Comparison of ENCODE assay signal across 9 cellular contexts in genomic region chr13:40564342-40564997, GRCh38.
DNase-seq lines count a peak whose midpoint lies in the region; ATAC-seq and TF ChIP-seq lines count a peak whose summit lies in the region.
"Had no signal": no experiment of that assay in that cellular context is flagged by ENCODE, and none has a peak within 500 bp of the region (broad histone marks: within the 10 kb centered on the region; RNA-seq: fewer than 3 reads in every experiment).

No MANE protein-coding gene starts in this region.

- no peaks in the 10 kb centered on the region for H3K9me3 ChIP-seq in CD4-positive, alpha-beta T cell (ENCODE audit: control insufficient read depth, low read length)
- H3K9me3 ChIP-seq in mesodermal cell (ENCODE audit: control insufficient read depth, low read length), result no peaks in the 10 kb centered on the region
- no peaks in the 10 kb centered on the region for H3K9me3 ChIP-seq in HAP-1

- peaks cover 10% of the 10 kb centered on the region for H3K36me3 ChIP-seq in H7 (replicated peaks; ENCODE audit: control insufficient read depth, insufficient read depth, low read length)
- H3K36me3 ChIP-seq in brain microvascular endothelial cell (replicated peaks), result no peaks in the 10 kb centered on the region
- H3K36me3 ChIP-seq in mesodermal cell (ENCODE audit: control insufficient read depth, insufficient read depth, low read length), result peaks cover 12% of the 10 kb centered on the region
- H3K36me3 ChIP-seq in HAP-1 (replicated peaks), result no peaks in the 10 kb centered on the region; the same call in 1 of the 2 replicates

- H3K9me3 Mint-ChIP-seq in CD4-positive, alpha-beta T cell, result no peaks in the 10 kb centered on the region

- POLR2A ChIA-PET in CD4-positive, alpha-beta T cell (lab: Charles Lee), result interaction anchor here (0.5 to 1.8 kb wide), 13 partner anchors 11 to 175 kb away, joined by 3 to 5 read pairs (median 3); no protein-coding TSS in a partner anchor

- in situ Hi-C loops in brain microvascular endothelial cell (cut with HindIII; ENCODE audit: low pct_ligation_motif_present, low sequenced_read_pairs) (no loop called here), HAP-1 (cut with MboI; ENCODE audit: low sequenced_read_pairs) (no loop called here), KBM-7 (cut with MboI; ENCODE audit: low pct_unique_long_range_greater_than_20kb, low sequenced_read_pairs) (no loop called here)

- peaks cover 30% of the 10 kb centered on the region for H3K36me3 Mint-ChIP-seq in CD4-positive, alpha-beta T cell (ENCODE audit: low read depth)

- CTCF ChIA-PET in CD4-positive, alpha-beta T cell (lab: Charles Lee), result interaction anchor here (1.3 kb wide), 2 partner anchors 119 to 495 kb away, joined by 3 read pairs; no protein-coding TSS in a partner anchor

- WGBS in mesodermal cell (ENCODE audit: insufficient coverage in 2 of 2), 2 experiments, result 70 to 88% methylated on average over 11 to 13 of the region's 15 CpGs

- peak; percentile 21 for ATAC-seq in CD4-positive, alpha-beta T cell (ENCODE audit: poor library complexity)

- no peak for TF ChIP-seq CTCF in CD4-positive, alpha-beta T cell (IDR thresholded peaks at IDR 0.05)
- TF ChIP-seq CTCF in brain microvascular endothelial cell (IDR thresholded peaks at IDR 0.05; ENCODE audit: low read depth, low read length, missing control alignments), result peak; percentile 57

- intact Hi-C loops in CD4-positive, alpha-beta T cell (cut with DNase I, micrococcal nuclease), result no loop called here

- H3K4me1 Mint-ChIP-seq in CD4-positive, alpha-beta T cell (ENCODE audit: low read depth), result peaks cover 93% of the 10 kb centered on the region

- no peaks in the 10 kb centered on the region for H3K27me3 ChIP-seq in CD4-positive, alpha-beta T cell (ENCODE audit: control insufficient read depth, insufficient read depth, low read length)
- H3K27me3 ChIP-seq in H7 (ENCODE audit: control insufficient read depth, insufficient read depth, low read length), result no peaks in the 10 kb centered on the region
- H3K27me3 ChIP-seq in brain microvascular endothelial cell (replicated peaks), result no peaks in the 10 kb centered on the region
- no peaks in the 10 kb centered on the region for H3K27me3 ChIP-seq in HAP-1 (ENCODE audit: low read depth)

- H3K27ac ChIP-seq in CD4-positive, alpha-beta T cell (ENCODE audit: low read depth, low read length), result peak overlapping the region; percentile 29
- H3K27ac ChIP-seq in brain microvascular endothelial cell, result no peak overlapping the region
- peak overlapping the region; percentile 1 for H3K27ac ChIP-seq in mesodermal cell (ENCODE audit: low read depth, low read length, severe bottlenecking)

- H3K27me3 Mint-ChIP-seq in CD4-positive, alpha-beta T cell, result no peaks in the 10 kb centered on the region

- H3K4me1 ChIP-seq in mesodermal cell (ENCODE audit: control insufficient read depth, insufficient read depth, low read length, poor library complexity, severe bottlenecking), result peaks cover 33% of the 10 kb centered on the region
- H3K4me1 ChIP-seq in HAP-1, result peaks cover 22% of the 10 kb centered on the region

- H3K27ac Mint-ChIP-seq in CD4-positive, alpha-beta T cell, result peak overlapping the region; percentile 79

- H3K4me3 ChIP-seq in H7 (ENCODE audit: insufficient read depth, low read depth, low read length) (no peak overlapping the region), brain microvascular endothelial cell (ENCODE audit: low read depth, low read length) (no peak overlapping the region), mesodermal cell (ENCODE audit: extremely low read depth, insufficient read depth, low read length, poor library complexity, severe bottlenecking) (no peak overlapping the region), HAP-1 (no peak overlapping the region)

- H3K4me3 Mint-ChIP-seq in CD4-positive, alpha-beta T cell, result peak overlapping the region; percentile 65

- peak in 1 of 10 experiments; percentile 22 for DNase-seq in CD4-positive, alpha-beta T cell
- DNase-seq in H7 (peak; percentile 21), brain microvascular endothelial cell (no peak), NCI-H82 (lab: John Stamatoyannopoulos, UW) (no peak), HAP-1 (ENCODE audit: low spot score in 2 of 2) (no peak), KBM-7 (no peak), T-helper 2 cell (no peak)
- DNase-seq: NCI-H1092 had no signal
